1 cellular context compared by ENCODE assay signal in the genomic region with DNA sequence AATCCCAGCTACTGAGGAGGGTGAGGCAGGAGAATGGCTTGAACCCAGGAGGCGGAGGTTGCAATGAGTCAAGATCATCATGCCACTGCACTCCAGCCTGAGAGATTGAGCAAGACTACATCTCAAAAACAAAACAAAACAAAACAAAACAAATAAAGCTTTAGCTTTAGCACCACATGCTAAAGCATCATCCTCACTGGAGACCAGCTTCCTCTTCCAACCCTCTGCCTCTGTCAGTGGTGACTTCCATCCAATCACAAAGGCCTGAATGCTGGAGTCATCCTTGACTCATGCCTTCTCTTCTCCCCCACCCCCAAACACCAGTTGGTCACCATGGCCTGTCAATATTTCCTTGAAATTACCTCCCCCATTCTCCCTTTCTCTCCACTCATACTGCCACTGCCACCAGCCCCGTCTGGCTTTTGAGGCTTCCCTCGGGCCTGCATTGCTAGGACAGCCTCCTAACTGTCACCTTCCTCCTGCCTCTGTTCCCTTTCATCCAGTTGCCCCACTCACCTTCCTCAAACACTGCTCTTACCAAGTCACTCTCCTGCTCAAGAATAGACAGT.
TF ChIP-seq lines count a peak whose summit lies in the region.

No MANE protein-coding gene starts in this region.

TF ChIP-seq in K562, 482 proteins besides CTCF, POLR2A, EP300 and RAD21 (continues in another document):
- TF ChIP-seq, protein P1, sequence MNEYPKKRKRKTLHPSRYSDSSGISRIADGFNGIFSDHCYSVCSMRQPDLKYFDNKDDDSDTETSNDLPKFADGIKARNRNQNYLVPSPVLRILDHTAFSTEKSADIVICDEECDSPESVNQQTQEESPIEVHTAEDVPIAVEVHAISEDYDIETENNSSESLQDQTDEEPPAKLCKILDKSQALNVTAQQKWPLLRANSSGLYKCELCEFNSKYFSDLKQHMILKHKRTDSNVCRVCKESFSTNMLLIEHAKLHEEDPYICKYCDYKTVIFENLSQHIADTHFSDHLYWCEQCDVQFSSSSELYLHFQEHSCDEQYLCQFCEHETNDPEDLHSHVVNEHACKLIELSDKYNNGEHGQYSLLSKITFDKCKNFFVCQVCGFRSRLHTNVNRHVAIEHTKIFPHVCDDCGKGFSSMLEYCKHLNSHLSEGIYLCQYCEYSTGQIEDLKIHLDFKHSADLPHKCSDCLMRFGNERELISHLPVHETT (CRISPR knock-in tag; conservative IDR thresholded peaks at IDR 0.05 in 1 of 2, IDR thresholded peaks at IDR 0.05 in 1 of 2): no peak
- TF ChIP-seq ZNF583 (CRISPR knock-in tag; IDR thresholded peaks at IDR 0.05) (no peak), CCAR2 (IDR thresholded peaks at IDR 0.05; ENCODE audit: low read depth, low read length) (no peak), ZNF764 (CRISPR knock-in tag; IDR thresholded peaks at IDR 0.05; ENCODE audit: low read depth) (no peak), MLLT1 (IDR thresholded peaks at IDR 0.05) (no peak), GATAD2B (IDR thresholded peaks at IDR 0.05; ENCODE audit: borderline replicate concordance) (no peak), ARID1B (IDR thresholded peaks at IDR 0.05) (peak; percentile 44; the same call in 1 of the 2 replicates), RFX5 (IDR thresholded peaks at IDR 0.05; ENCODE audit: low read depth, low read length) (no peak), RBM25 (IDR thresholded peaks at IDR 0.05; ENCODE audit: low read depth, low read length, severe bottlenecking) (no peak), TBL1XR1 (IDR thresholded peaks at IDR 0.05; ENCODE audit: low read length in 2 of 2) (no peak), CBX3 (IDR thresholded peaks at IDR 0.05; ENCODE audit: borderline replicate concordance in 1 of 2, low read length in 2 of 2) (peak in 1 of 2 experiments; percentile 40; a peak in 1 of 3 replicates), ZNF57 (CRISPR knock-in tag; IDR thresholded peaks at IDR 0.05) (no peak), CBX8 (IDR thresholded peaks at IDR 0.05; ENCODE audit: borderline replicate concordance, extremely low read depth, low read depth, low read length, poor library complexity, severe bottlenecking) (no peak), XRCC3 (IDR thresholded peaks at IDR 0.05) (no peak), PRDM10 (IDR thresholded peaks at IDR 0.05; ENCODE audit: partially characterized antibody) (peak; percentile 81), ZNF696 (CRISPR knock-in tag; conservative IDR thresholded peaks at IDR 0.05) (no peak), HDGF (IDR thresholded peaks at IDR 0.05) (no peak), OTX1 (CRISPR knock-in tag; IDR thresholded peaks at IDR 0.05) (no peak), HDAC1 (IDR thresholded peaks at IDR 0.05) (0 out of 4 replicates have a peak, but pooled peaks of 1 of the 2 experiments have one; percentile 67), GATAD2A (IDR thresholded peaks at IDR 0.05) (0 out of 2 replicates have a peak, but pooled peaks have one; percentile 7), KAT8 (IDR thresholded peaks at IDR 0.05; ENCODE audit: low read depth) (no peak), NR4A1 (CRISPR knock-in tag; IDR thresholded peaks at IDR 0.05) (no peak), NR4A1 (tag; IDR thresholded peaks at IDR 0.05) (no peak), ATF4 (CRISPR knock-in tag; IDR thresholded peaks at IDR 0.05) (no peak), MNT (conservative IDR thresholded peaks at IDR 0.05) (peak in 1 of 2 experiments; percentile 48; a peak in 2 of 4 replicates), RBFOX2 (IDR thresholded peaks at IDR 0.05; ENCODE audit: low read depth, low read length) (no peak), ZNF449 (CRISPR knock-in tag; IDR thresholded peaks at IDR 0.05) (no peak), SIRT6 (IDR thresholded peaks at IDR 0.05; ENCODE audit: low read depth, low read length) (no peak)
- TF ChIP-seq, protein P2, sequence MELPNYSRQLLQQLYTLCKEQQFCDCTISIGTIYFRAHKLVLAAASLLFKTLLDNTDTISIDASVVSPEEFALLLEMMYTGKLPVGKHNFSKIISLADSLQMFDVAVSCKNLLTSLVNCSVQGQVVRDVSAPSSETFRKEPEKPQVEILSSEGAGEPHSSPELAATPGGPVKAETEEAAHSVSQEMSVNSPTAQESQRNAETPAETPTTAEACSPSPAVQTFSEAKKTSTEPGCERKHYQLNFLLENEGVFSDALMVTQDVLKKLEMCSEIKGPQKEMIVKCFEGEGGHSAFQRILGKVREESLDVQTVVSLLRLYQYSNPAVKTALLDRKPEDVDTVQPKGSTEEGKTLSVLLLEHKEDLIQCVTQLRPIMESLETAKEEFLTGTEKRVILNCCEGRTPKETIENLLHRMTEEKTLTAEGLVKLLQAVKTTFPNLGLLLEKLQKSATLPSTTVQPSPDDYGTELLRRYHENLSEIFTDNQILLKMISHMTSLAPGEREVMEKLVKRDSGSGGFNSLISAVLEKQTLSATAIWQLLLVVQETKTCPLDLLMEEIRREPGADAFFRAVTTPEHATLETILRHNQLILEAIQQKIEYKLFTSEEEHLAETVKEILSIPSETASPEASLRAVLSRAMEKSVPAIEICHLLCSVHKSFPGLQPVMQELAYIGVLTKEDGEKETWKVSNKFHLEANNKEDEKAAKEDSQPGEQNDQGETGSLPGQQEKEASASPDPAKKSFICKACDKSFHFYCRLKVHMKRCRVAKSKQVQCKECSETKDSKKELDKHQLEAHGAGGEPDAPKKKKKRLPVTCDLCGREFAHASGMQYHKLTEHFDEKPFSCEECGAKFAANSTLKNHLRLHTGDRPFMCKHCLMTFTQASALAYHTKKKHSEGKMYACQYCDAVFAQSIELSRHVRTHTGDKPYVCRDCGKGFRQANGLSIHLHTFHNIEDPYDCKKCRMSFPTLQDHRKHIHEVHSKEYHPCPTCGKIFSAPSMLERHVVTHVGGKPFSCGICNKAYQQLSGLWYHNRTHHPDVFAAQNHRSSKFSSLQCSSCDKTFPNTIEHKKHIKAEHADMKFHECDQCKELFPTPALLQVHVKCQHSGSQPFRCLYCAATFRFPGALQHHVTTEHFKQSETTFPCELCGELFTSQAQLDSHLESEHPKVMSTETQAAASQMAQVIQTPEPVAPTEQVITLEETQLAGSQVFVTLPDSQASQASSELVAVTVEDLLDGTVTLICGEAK (IDR thresholded peaks at IDR 0.05): peak; percentile 84
- TF ChIP-seq, protein P2 (CRISPR knock-in tag; IDR thresholded peaks at IDR 0.05): peak; percentile 68; the same call in 1 of the 2 replicates
- TF ChIP-seq, protein P3, sequence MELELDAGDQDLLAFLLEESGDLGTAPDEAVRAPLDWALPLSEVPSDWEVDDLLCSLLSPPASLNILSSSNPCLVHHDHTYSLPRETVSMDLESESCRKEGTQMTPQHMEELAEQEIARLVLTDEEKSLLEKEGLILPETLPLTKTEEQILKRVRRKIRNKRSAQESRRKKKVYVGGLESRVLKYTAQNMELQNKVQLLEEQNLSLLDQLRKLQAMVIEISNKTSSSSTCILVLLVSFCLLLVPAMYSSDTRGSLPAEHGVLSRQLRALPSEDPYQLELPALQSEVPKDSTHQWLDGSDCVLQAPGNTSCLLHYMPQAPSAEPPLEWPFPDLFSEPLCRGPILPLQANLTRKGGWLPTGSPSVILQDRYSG (tag; conservative IDR thresholded peaks at IDR 0.05; ENCODE audit: low read depth): no peak
- TF ChIP-seq, protein P4, sequence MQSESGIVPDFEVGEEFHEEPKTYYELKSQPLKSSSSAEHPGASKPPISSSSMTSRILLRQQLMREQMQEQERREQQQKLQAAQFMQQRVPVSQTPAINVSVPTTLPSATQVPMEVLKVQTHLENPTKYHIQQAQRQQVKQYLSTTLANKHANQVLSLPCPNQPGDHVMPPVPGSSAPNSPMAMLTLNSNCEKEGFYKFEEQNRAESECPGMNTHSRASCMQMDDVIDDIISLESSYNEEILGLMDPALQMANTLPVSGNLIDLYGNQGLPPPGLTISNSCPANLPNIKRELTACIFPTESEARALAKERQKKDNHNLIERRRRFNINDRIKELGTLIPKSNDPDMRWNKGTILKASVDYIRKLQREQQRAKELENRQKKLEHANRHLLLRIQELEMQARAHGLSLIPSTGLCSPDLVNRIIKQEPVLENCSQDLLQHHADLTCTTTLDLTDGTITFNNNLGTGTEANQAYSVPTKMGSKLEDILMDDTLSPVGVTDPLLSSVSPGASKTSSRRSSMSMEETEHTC (IDR thresholded peaks at IDR 0.05): no peak
